ENCODE assay signal across 8 cellular contexts in genomic region chr9:91978739-91979414, GRCh38.
A peak's percentile ranks its signal among the peaks of the same experiment; 100 is the strongest.
DNase-seq lines count a peak whose midpoint lies in the region; ATAC-seq and TF ChIP-seq lines count a peak whose summit lies in the region.

No MANE protein-coding gene starts in this region.

- no peaks in the 10 kb centered on the region for H3K36me3 ChIP-seq in iPS DF 6.9 (ENCODE audit: control insufficient read depth, insufficient read depth, low read length)

- ATAC-seq in SK-N-SH treated with all-trans-retinoic acid at 6 μM for 48 hours (peak; percentile 92), HG02610 (IDR thresholded peaks at IDR 0.05; ENCODE audit: unreplicated experiment) (no peak), HG03045 (IDR thresholded peaks at IDR 0.05; ENCODE audit: unreplicated experiment) (no peak)

- no peak overlapping the region for H3K27ac ChIP-seq in iPS DF 6.9 (ENCODE audit: low read length)

- H3K4me1 ChIP-seq in iPS DF 6.9 (ENCODE audit: control insufficient read depth, insufficient read depth, low read length) = no peaks in the 10 kb centered on the region

- no peaks in the 10 kb centered on the region for H3K27me3 ChIP-seq in iPS DF 6.9 (ENCODE audit: control insufficient read depth, insufficient read depth, low read length)

- DNase-seq in AG08395 (ENCODE audit: low spot score) = peak; percentile 90
- peak; percentile 72 for DNase-seq in HCEC 1CT
- peak; percentile 41 for DNase-seq in iPS DF 6.9 (ENCODE audit: low read depth, low spot score)
- DNase-seq in NCI-H2107 treated with DMSO at 0.1 percent for 48 hours (lab: John Stamatoyannopoulos, UW; ENCODE audit: unreplicated experiment) = no peak
- no peak for DNase-seq in GF-D8 (lab: John Stamatoyannopoulos, UW)

- no peak overlapping the region for H3K4me3 ChIP-seq in iPS DF 6.9 (ENCODE audit: low read length)

- WGBS in iPS DF 6.9 (ENCODE audit: insufficient coverage, insufficient read length) = no CpG with 5 or more reads among the region's 6 CpGs

- H3K9me3 ChIP-seq in iPS DF 6.9 (ENCODE audit: control insufficient read depth, insufficient read depth, low read length) = no peaks in the 10 kb centered on the region; the same call in 1 of the 2 replicates

TF ChIP-seq in SK-N-SH treated with all-trans-retinoic acid at 6 μM for 48 hours, 23 proteins besides CTCF, POLR2A, EP300 and RAD21:
- no peak for TF ChIP-seq BACH2 (CRISPR knock-in tag; IDR thresholded peaks at IDR 0.05; ENCODE audit: borderline replicate concordance)
- no peak for TF ChIP-seq POU6F1 (CRISPR knock-in tag; IDR thresholded peaks at IDR 0.05; ENCODE audit: borderline replicate concordance, low read depth)
- TF ChIP-seq GLIS3 (CRISPR knock-in tag; IDR thresholded peaks at IDR 0.05) = no peak
- TF ChIP-seq ZNF8 (CRISPR knock-in tag; IDR thresholded peaks at IDR 0.05) = no peak
- no peak for TF ChIP-seq TCF4 (CRISPR knock-in tag; IDR thresholded peaks at IDR 0.05; ENCODE audit: borderline replicate concordance)
- no peak for TF ChIP-seq TSHZ2 (CRISPR knock-in tag; IDR thresholded peaks at IDR 0.05)
- no peak for TF ChIP-seq ZC3H10 (CRISPR knock-in tag; IDR thresholded peaks at IDR 0.05)
- no peak for TF ChIP-seq ZFP3 (CRISPR knock-in tag; IDR thresholded peaks at IDR 0.05)
- no peak for TF ChIP-seq CSRNP3 (CRISPR knock-in tag; IDR thresholded peaks at IDR 0.05)
TF ChIP-seq in SK-N-SH treated with all-trans-retinoic acid at 6 μM for 48 hours: peak in this region for 0.

Comparison
In these comparisons a context has a peak if more than half of its experiments do, and no peak if none do; other contexts are left out.
1. DNase-seq: peak in AG08395 (single experiment), HCEC 1CT (single experiment) and iPS DF 6.9 (single experiment); none in NCI-H2107 treated with DMSO at 0.1 percent for 48 hours (single experiment) and GF-D8 (single experiment).